1 cellular context compared by ENCODE assay signal in genomic region chr10:45972106-45972812, GRCh38.
A peak's percentile ranks its signal among the peaks of the same experiment; 100 is the strongest.
TF ChIP-seq lines count a peak whose summit lies in the region.

Gene TIMM23 (plus strand): TSS chr10:45972489. CDS start chr10:45972625, 136 bp downstream.

TF ChIP-seq in GM12878, 131 proteins besides CTCF, POLR2A, EP300 and RAD21 (continued from another document):
- TF ChIP-seq ZBTB40 (IDR thresholded peaks at IDR 0.05; ENCODE audit: borderline replicate concordance) (peak; percentile 94), E2F8 (IDR thresholded peaks at IDR 0.05; ENCODE audit: low read depth, partially characterized antibody) (peak; percentile 91), TAF1 (IDR thresholded peaks at IDR 0.05; ENCODE audit: borderline replicate concordance, low read depth, low read length) (peak; percentile 71; the same call in 1 of the 2 replicates), PML (IDR thresholded peaks at IDR 0.05; ENCODE audit: low read length) (0 out of 2 replicates have a peak, but pooled peaks have one; percentile 54), NR2C1 (IDR thresholded peaks at IDR 0.05) (peak; percentile 90), ASH2L (IDR thresholded peaks at IDR 0.05; ENCODE audit: borderline replicate concordance, low read depth) (0 out of 2 replicates have a peak, but pooled peaks have one; percentile 51), SPI1 (IDR thresholded peaks at IDR 0.05; ENCODE audit: borderline replicate concordance, insufficient read depth, low read depth, low read length) (peak; percentile 45; the same call in 1 of the 2 replicates), ATF3 (IDR thresholded peaks at IDR 0.05; ENCODE audit: borderline replicate concordance, extremely low read depth, low read depth, low read length) (peak; percentile 76; the same call in 1 of the 2 replicates), ZNF687 (IDR thresholded peaks at IDR 0.05) (peak; percentile 17; the same call in 1 of the 2 replicates), E4F1 (IDR thresholded peaks at IDR 0.05; ENCODE audit: borderline replicate concordance, partially characterized antibody) (peak; percentile 99), RELB (IDR thresholded peaks at IDR 0.05; ENCODE audit: low read depth) (peak; percentile 71), CREB1 (IDR thresholded peaks at IDR 0.05; ENCODE audit: low read depth) (0 out of 2 replicates have a peak, but pooled peaks have one; percentile 36), POLR2AphosphoS5 (IDR thresholded peaks at IDR 0.05; ENCODE audit: low read length) (peak; percentile 75), IKZF2 (IDR thresholded peaks at IDR 0.05) (peak in 1 of 2 experiments; percentile 29; a peak in 1 of 4 replicates)
